30 cellular contexts compared by ENCODE assay signal in genomic region chr6:154715449-154715848, GRCh38.
"Had no signal": no experiment of that assay in that cellular context is flagged by ENCODE, and none has a peak within 500 bp of the region (broad histone marks: within the 10 kb centered on the region; RNA-seq: fewer than 3 reads in every experiment).

No MANE protein-coding gene starts in this region.

- H3K36me3 ChIP-seq: gastroesophageal sphincter, ovary, thoracic aorta had no signal

- H3K4me1 Mint-ChIP-seq: activated CD4-positive, alpha-beta memory T cell treated with anti-CD3 and anti-CD28 coated beads, Interleukin-2, amount 10 ng/mL, durations not matched to agents 7 days and 5 days; activated CD4-positive, alpha-beta T cell treated with anti-CD3 and anti-CD28 coated beads, Interleukin-2, amount 10 ng/mL, durations not matched to agents 7 days and 5 days; activated naive CD4-positive, alpha-beta T cell treated with anti-CD3 and anti-CD28 coated beads, Interleukin-2, amount 50 U/mL, for 24 hours; immature natural killer cell; mesothelial cell of epicardium; stimulated activated effector memory CD8-positive, alpha-beta T cell treated with anti-CD3 and anti-CD28 coated beads, Interleukin-12 subunit alpha, Interleukin-12 subunit beta, amount 100 ng/mL, for 72 hours had no signal

- H3K36me3 Mint-ChIP-seq: activated naive CD4-positive, alpha-beta T cell treated with anti-CD3 and anti-CD28 coated beads, Interleukin-2, amount 50 U/mL, for 24 hours; stimulated activated effector memory CD8-positive, alpha-beta T cell treated with anti-CD3 and anti-CD28 coated beads, Interleukin-12 subunit alpha, Interleukin-12 subunit beta, amount 100 ng/mL, for 72 hours had no signal

- DNase-seq: activated CD4-positive, alpha-beta memory T cell treated with anti-CD3 and anti-CD28 coated beads, Interleukin-2, amount 10 ng/mL, durations not matched to agents 7 days and 5 days; activated CD4-positive, alpha-beta T cell treated with anti-CD3 and anti-CD28 coated beads for 1 hour; activated CD4-positive, alpha-beta T cell treated with anti-CD3 and anti-CD28 coated beads, Interleukin-2, amount 10 ng/mL, durations not matched to agents 7 days and 5 days; activated CD8-positive, alpha-beta memory T cell treated with anti-CD3 and anti-CD28 coated beads, Interleukin-2, amount 50 U/mL, for 48 hours; activated naive CD8-positive, alpha-beta T cell treated with anti-CD3 and anti-CD28 coated beads, Interleukin-2, amount 50 U/mL, for 24 hours; activated T-cell treated with anti-CD3 and anti-CD28 coated beads, Interleukin-2, amount 50 U/mL, for 24 hours; amygdala; caudate nucleus; cortex of kidney; effector memory CD8-positive, alpha-beta T cell; erythroblast; hypothalamus; immature natural killer cell; kidney; left colon; mammary epithelial cell; naive thymus-derived CD4-positive, alpha-beta T cell; ovary; small intestine; stimulated activated CD4-positive, alpha-beta T cell treated with anti-CD3 and anti-CD28 coated beads, Interleukin-4, amount 100 ng/mL, for 24 hours; trophoblast cell had no signal

- H3K4me1 ChIP-seq: gastroesophageal sphincter had no signal

- H3K27me3 Mint-ChIP-seq: activated CD4-positive, alpha-beta T cell treated with anti-CD3 and anti-CD28 coated beads, Interleukin-2, amount 10 ng/mL, durations not matched to agents 7 days and 5 days; activated naive CD4-positive, alpha-beta T cell treated with anti-CD3 and anti-CD28 coated beads, Interleukin-2, amount 50 U/mL, for 24 hours; progenitor cell of endocrine pancreas; stimulated activated naive CD8-positive, alpha-beta T cell treated with anti-CD3 and anti-CD28 coated beads, Interleukin-15, Interleukin-2, amounts not matched to agents 100 ng/mL and 50 ng/mL, for 24 hours had no signal

- H3K27ac ChIP-seq: gastroesophageal sphincter, ovary, thoracic aorta had no signal

- H3K4me3 Mint-ChIP-seq: activated CD4-positive, alpha-beta memory T cell treated with anti-CD3 and anti-CD28 coated beads, Interleukin-2, amount 10 ng/mL, durations not matched to agents 7 days and 5 days; activated CD4-positive, alpha-beta T cell treated with anti-CD3 and anti-CD28 coated beads, Interleukin-2, amount 10 ng/mL, durations not matched to agents 7 days and 5 days; activated naive CD4-positive, alpha-beta T cell treated with anti-CD3 and anti-CD28 coated beads, Interleukin-2, amount 50 U/mL, for 24 hours; activated naive CD8-positive, alpha-beta T cell treated with anti-CD3 and anti-CD28 coated beads, Interleukin-2, amount 50 U/mL, for 24 hours; activated T-cell treated with anti-CD3 and anti-CD28 coated beads, Interleukin-2, amount 50 U/mL, for 24 hours; effector memory CD8-positive, alpha-beta T cell; immature natural killer cell; mesothelial cell of epicardium; naive thymus-derived CD4-positive, alpha-beta T cell; stimulated activated effector memory CD8-positive, alpha-beta T cell treated with anti-CD3 and anti-CD28 coated beads, Interleukin-12 subunit alpha, Interleukin-12 subunit beta, amount 100 ng/mL, for 72 hours; stimulated activated naive CD8-positive, alpha-beta T cell treated with anti-CD3 and anti-CD28 coated beads, Interleukin-15, Interleukin-2, amounts not matched to agents 100 ng/mL and 50 ng/mL, for 24 hours had no signal

- H3K9me3 ChIP-seq: ovary, thoracic aorta had no signal

- H3K27ac Mint-ChIP-seq: activated CD4-positive, alpha-beta memory T cell treated with anti-CD3 and anti-CD28 coated beads, Interleukin-2, amount 10 ng/mL, durations not matched to agents 7 days and 5 days; activated CD4-positive, alpha-beta T cell treated with anti-CD3 and anti-CD28 coated beads, Interleukin-2, amount 10 ng/mL, durations not matched to agents 7 days and 5 days; activated naive CD4-positive, alpha-beta T cell treated with anti-CD3 and anti-CD28 coated beads, Interleukin-2, amount 50 U/mL, for 24 hours; activated naive CD8-positive, alpha-beta T cell treated with anti-CD3 and anti-CD28 coated beads, Interleukin-2, amount 50 U/mL, for 24 hours; activated T-cell treated with anti-CD3 and anti-CD28 coated beads, Interleukin-2, amount 50 U/mL, for 24 hours; activated T-helper 2 cell treated with anti-CD3 and anti-CD28 coated beads, Interferon-gamma antibody, Interleukin-2, Interleukin-4, amounts not matched to agents 10 μg/mL and 5 μg/mL and 100 μg/mL, durations not matched to agents 14 hours and 24 hours and 36 hours; effector memory CD8-positive, alpha-beta T cell; immature natural killer cell; mesothelial cell of epicardium; naive thymus-derived CD4-positive, alpha-beta T cell; progenitor cell of endocrine pancreas; stimulated activated effector memory CD8-positive, alpha-beta T cell treated with anti-CD3 and anti-CD28 coated beads, Interleukin-12 subunit alpha, Interleukin-12 subunit beta, amount 100 ng/mL, for 72 hours; stimulated activated naive CD8-positive, alpha-beta T cell treated with anti-CD3 and anti-CD28 coated beads, Interleukin-15, Interleukin-2, amounts not matched to agents 100 ng/mL and 50 ng/mL, for 24 hours had no signal

- H3K9me3 Mint-ChIP-seq: activated naive CD4-positive, alpha-beta T cell treated with anti-CD3 and anti-CD28 coated beads, Interleukin-2, amount 50 U/mL, for 24 hours had no signal

- H3K27me3 ChIP-seq: gastroesophageal sphincter, ovary had no signal

- H3K4me3 ChIP-seq: gastroesophageal sphincter, ovary, thoracic aorta had no signal

- ATAC-seq: activated naive CD8-positive, alpha-beta T cell treated with anti-CD3 and anti-CD28 coated beads, Interleukin-2, amount 50 U/mL, for 24 hours; effector memory CD8-positive, alpha-beta T cell; gastroesophageal sphincter; left colon; naive thymus-derived CD4-positive, alpha-beta T cell; sciatic nerve; stimulated activated effector memory CD8-positive, alpha-beta T cell treated with anti-CD3 and anti-CD28 coated beads, Interleukin-12 subunit alpha, Interleukin-12 subunit beta, amount 100 ng/mL, for 72 hours had no signal
